ENCODE assay signal across 8 cellular contexts in the genomic region with DNA sequence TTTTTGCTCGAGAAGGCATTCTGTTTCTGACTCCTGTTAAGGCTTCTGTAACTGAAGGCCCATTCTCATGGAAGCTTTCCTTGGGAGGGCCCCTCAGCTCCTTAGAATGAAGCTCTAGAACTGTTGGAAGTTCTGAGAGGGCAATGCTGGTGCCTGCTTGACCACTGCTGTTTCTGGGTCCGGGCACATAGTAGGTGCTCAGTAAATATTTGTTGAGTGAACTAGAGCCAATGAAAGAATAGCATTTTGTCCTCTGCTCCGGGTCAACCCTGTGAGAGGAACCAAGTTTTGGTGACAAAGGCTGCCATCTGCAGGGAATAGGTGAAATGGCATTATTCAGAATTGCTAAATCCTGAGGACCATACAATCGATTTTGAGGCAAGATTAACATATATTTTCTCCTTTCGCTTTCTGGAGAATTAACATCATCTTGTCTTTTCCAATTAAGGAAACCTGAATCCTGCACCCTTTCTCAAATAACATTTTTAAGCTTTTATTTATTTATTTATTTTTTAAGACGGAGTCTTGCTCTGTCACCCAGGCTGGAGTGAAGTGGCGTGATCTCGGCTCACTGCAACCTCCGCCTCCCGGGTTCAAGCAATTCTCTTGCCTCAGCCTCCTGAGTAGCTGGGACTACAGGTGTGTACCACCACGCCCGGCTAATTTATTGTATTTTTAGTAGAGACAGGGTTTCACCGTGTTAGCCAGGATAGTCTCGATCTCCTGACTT. TPM values are rescaled to one million over a fixed set of nuclear protein-coding genes. Genes with fewer than 3 reads are reported as not detected.
DNase-seq lines count a peak whose midpoint lies in the region; ATAC-seq and TF ChIP-seq lines count a peak whose summit lies in the region.
"Not testable (repeated sequence)": the region's sequence is repeated elsewhere in the genome, so short reads cannot be mapped to it uniquely, and the experiment has no call there.

No MANE protein-coding gene starts in this region.

- H3K27me3 Mint-ChIP-seq in brain: not testable (repeated sequence)

- H3K79me2 ChIP-seq in neural cell (replicated peaks; ENCODE audit: insufficient read depth, low read length): not testable (repeated sequence)

- in situ Hi-C loops in KBM-7 (cut with MboI; ENCODE audit: low pct_unique_long_range_greater_than_20kb, low sequenced_read_pairs): not testable (repeated sequence)

- intact Hi-C loops in upper lobe of right lung (cut with DNase I): loop anchor here (5.0 kb wide), 1 partner anchor 90 kb away; no protein-coding TSS in a partner anchor

- not testable (repeated sequence) for H3K4me2 ChIP-seq in neural cell (ENCODE audit: low read length)

- H3K4me3 ChIP-seq in WI38 (ENCODE audit: low read depth, low read length); cardiac muscle cell; neural cell (ENCODE audit: low read length); upper lobe of right lung: not testable (repeated sequence)

- not testable (repeated sequence) for H3K9me2 ChIP-seq in neural cell (ENCODE audit: insufficient read depth, low read length)

- not testable (repeated sequence) for TF ChIP-seq EP300 in neural cell (conservative IDR thresholded peaks at IDR 0.05; ENCODE audit: poor library complexity, severe bottlenecking)

- H3F3A ChIP-seq in neural cell (ENCODE audit: insufficient read depth, low read length, poor library complexity, severe bottlenecking): not testable (repeated sequence)

- H3K4me3 Mint-ChIP-seq in brain: not testable (repeated sequence)

- H2AFZ ChIP-seq in neural cell (ENCODE audit: low read depth, low read length): not testable (repeated sequence)

- H3K36me3 ChIP-seq in cardiac muscle cell; neural cell (ENCODE audit: insufficient read depth, low read length); upper lobe of right lung: not testable (repeated sequence)

- H3K9ac ChIP-seq in neural cell (ENCODE audit: low read length): not testable (repeated sequence)

- peak; percentile 85 for ATAC-seq in upper lobe of right lung

- not testable (repeated sequence) for H3K9me3 Mint-ChIP-seq in brain

- not testable (repeated sequence) for H3K4me1 Mint-ChIP-seq in brain

- H4K20me1 ChIP-seq in neural cell (ENCODE audit: insufficient read depth): not testable (repeated sequence)

- not testable (repeated sequence) for H3K27ac ChIP-seq in cardiac muscle cell; neural cell (ENCODE audit: low read length); upper lobe of right lung

- peak overlapping the region in 2 of 5 experiments; percentile 40 to 56 for H3K27ac Mint-ChIP-seq in brain

- not testable (repeated sequence) for H3K4me1 ChIP-seq in cardiac muscle cell (ENCODE audit: low read depth); upper lobe of right lung

- H3K27me3 ChIP-seq in cardiac muscle cell; neural cell (ENCODE audit: insufficient read depth, low read depth, low read length); upper lobe of right lung: not testable (repeated sequence)

- not testable (repeated sequence) for H3K9me3 ChIP-seq in cardiac muscle cell (ENCODE audit: low read depth); neural cell (ENCODE audit: low read length); upper lobe of right lung

- TF ChIP-seq CTCF in WI38 (IDR thresholded peaks at IDR 0.05; ENCODE audit: low read depth, low read length) (peak; percentile 53), brain (conservative IDR thresholded peaks at IDR 0.05) (peak; percentile 79 to 83), cardiac muscle cell (IDR thresholded peaks at IDR 0.05; ENCODE audit: low read depth, low read length) (peak; percentile 64), neural cell (IDR thresholded peaks at IDR 0.05; ENCODE audit: poor library complexity, severe bottlenecking) (peak; percentile 77), upper lobe of right lung (IDR thresholded peaks at IDR 0.05) (peak; percentile 78)

- DNase-seq in ELF-1 (ENCODE audit: low read depth, low spot score) (peak; percentile 41), KBM-7 (peak; percentile 68), NCI-H748 (lab: John Stamatoyannopoulos, UW; ENCODE audit: unreplicated experiment) (peak; percentile 69), cardiac muscle cell (ENCODE audit: low read depth in 1 of 2, low spot score in 1 of 2) (peak; percentile 59 to 64)
- not testable (repeated sequence) for DNase-seq in upper lobe of right lung

- not testable (repeated sequence) for H3K36me3 Mint-ChIP-seq in brain

- peak; percentile 80 for TF ChIP-seq RAD21 in neural cell (conservative IDR thresholded peaks at IDR 0.05)

TF ChIP-seq in neural cell, 6 proteins besides CTCF, POLR2A, EP300 and RAD21:
- TF ChIP-seq SMC3 (conservative IDR thresholded peaks at IDR 0.05; ENCODE audit: poor library complexity): peak; percentile 78

RNA-seq across cellular contexts. Expression of a gene that starts 11.7 kb away (rescaled TPM):
- polyA plus RNA-seq in brain (ENCODE audit: insufficient read depth, low read depth, low replicate concordance): 27.9 TPM
- 35.1 and 54.1 TPM in 2 replicates for total RNA-seq in cardiac muscle cell
- polyA plus RNA-seq in cardiac muscle cell: 49.1 and 70.3 TPM in 2 replicates
- polyA plus RNA-seq in neural cell: 58.3 and 63.2 TPM in 2 replicates
- 36.3 and 48.5 TPM in 2 replicates for polyA minus RNA-seq in neural cell
- 30.4 TPM for total RNA-seq in upper lobe of right lung

RNA-seq across cellular contexts. Expression of a gene that starts 19.1 kb away (rescaled TPM):
- 4.3 TPM for polyA plus RNA-seq in brain (ENCODE audit: insufficient read depth, low read depth, low replicate concordance)
- 15.3 and 21.7 TPM in 2 replicates for total RNA-seq in cardiac muscle cell
- polyA plus RNA-seq in cardiac muscle cell: 16.3 and 24.8 TPM in 2 replicates
- polyA plus RNA-seq in neural cell: 7.1 and 7.2 TPM in 2 replicates
- 17.3 and 20.0 TPM in 2 replicates for polyA minus RNA-seq in neural cell
- total RNA-seq in upper lobe of right lung: 26.4 TPM
